2 cellular contexts compared by ENCODE assay signal in the genomic region with DNA sequence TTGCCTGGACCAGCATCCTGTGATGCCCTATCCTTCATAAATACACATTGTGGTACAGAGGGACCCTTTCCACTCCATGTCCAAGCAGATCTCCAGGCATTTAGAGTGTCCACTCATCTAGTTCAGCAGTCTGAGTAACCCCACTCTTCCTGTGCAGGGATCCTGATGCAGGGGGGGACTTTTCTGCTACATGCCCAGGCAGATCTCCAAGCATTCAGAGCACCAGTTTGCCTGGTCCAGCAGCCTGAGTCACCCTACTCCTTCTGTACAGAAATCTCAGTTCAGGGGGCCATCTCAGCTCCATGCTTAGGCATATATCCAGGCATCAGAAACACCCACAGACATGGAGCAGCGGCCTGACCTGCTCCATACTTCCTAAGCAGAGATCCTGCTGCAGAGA.
TF ChIP-seq lines count a peak whose summit lies in the region.

No MANE protein-coding gene starts in this region.

TF ChIP-seq in GM12878, 131 proteins besides CTCF, POLR2A, EP300 and RAD21:
- TF ChIP-seq DPF2 (IDR thresholded peaks at IDR 0.05) (no peak), KLF5 (IDR thresholded peaks at IDR 0.05; ENCODE audit: partially characterized antibody) (no peak), LARP7 (IDR thresholded peaks at IDR 0.05) (no peak), PAX5 (IDR thresholded peaks at IDR 0.05; ENCODE audit: borderline replicate concordance, low read depth, low read length) (no peak), TCF3 (IDR thresholded peaks at IDR 0.05; ENCODE audit: borderline replicate concordance, insufficient read depth, low read depth, low read length) (no peak), RELA (IDR thresholded peaks at IDR 0.05; ENCODE audit: borderline replicate concordance, partially characterized antibody) (no peak), ZNF24 (IDR thresholded peaks at IDR 0.05) (no peak), ATF7 (IDR thresholded peaks at IDR 0.05; ENCODE audit: low read depth) (no peak), CREM (IDR thresholded peaks at IDR 0.05; ENCODE audit: low read depth) (no peak), MTA2 (IDR thresholded peaks at IDR 0.05; ENCODE audit: low read depth) (no peak), ZNF274 (IDR thresholded peaks at IDR 0.05; ENCODE audit: insufficient read depth, insufficient read length) (no peak), SIN3A (IDR thresholded peaks at IDR 0.05; ENCODE audit: low read depth, low read length) (no peak), CBFB (IDR thresholded peaks at IDR 0.05; ENCODE audit: low read depth) (no peak), MYC (IDR thresholded peaks at IDR 0.05; ENCODE audit: insufficient read depth, insufficient read length, insufficient replicate concordance, low read length, severe bottlenecking) (no peak), NFXL1 (IDR thresholded peaks at IDR 0.05; ENCODE audit: borderline replicate concordance) (no peak)
- TF ChIP-seq, protein P1, sequence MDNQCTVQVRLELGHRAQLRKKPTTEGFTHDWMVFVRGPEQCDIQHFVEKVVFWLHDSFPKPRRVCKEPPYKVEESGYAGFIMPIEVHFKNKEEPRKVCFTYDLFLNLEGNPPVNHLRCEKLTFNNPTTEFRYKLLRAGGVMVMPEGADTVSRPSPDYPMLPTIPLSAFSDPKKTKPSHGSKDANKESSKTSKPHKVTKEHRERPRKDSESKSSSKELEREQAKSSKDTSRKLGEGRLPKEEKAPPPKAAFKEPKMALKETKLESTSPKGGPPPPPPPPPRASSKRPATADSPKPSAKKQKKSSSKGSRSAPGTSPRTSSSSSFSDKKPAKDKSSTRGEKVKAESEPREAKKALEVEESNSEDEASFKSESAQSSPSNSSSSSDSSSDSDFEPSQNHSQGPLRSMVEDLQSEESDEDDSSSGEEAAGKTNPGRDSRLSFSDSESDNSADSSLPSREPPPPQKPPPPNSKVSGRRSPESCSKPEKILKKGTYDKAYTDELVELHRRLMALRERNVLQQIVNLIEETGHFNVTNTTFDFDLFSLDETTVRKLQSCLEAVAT (IDR thresholded peaks at IDR 0.05), result no peak
- TF ChIP-seq, protein P2, sequence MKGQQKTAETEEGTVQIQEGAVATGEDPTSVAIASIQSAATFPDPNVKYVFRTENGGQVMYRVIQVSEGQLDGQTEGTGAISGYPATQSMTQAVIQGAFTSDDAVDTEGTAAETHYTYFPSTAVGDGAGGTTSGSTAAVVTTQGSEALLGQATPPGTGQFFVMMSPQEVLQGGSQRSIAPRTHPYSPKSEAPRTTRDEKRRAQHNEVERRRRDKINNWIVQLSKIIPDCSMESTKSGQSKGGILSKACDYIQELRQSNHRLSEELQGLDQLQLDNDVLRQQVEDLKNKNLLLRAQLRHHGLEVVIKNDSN (IDR thresholded peaks at IDR 0.05; ENCODE audit: borderline replicate concordance, extremely low read length, insufficient read depth, low read depth, low read length), result no peak

TF ChIP-seq in GM23338, 12 proteins besides CTCF, POLR2A, EP300 and RAD21:
- no peak for TF ChIP-seq EZH2phosphoT487 (IDR thresholded peaks at IDR 0.05; ENCODE audit: unreplicated experiment)
- TF ChIP-seq POLR2AphosphoS5 (IDR thresholded peaks at IDR 0.05; ENCODE audit: low read depth), result no peak
- no peak for TF ChIP-seq JUNB (IDR thresholded peaks at IDR 0.05; ENCODE audit: unreplicated experiment)
- TF ChIP-seq ZNF331 (CRISPR knock-in tag; IDR thresholded peaks at IDR 0.05; ENCODE audit: low read depth), result no peak
- TF ChIP-seq, protein P3, sequence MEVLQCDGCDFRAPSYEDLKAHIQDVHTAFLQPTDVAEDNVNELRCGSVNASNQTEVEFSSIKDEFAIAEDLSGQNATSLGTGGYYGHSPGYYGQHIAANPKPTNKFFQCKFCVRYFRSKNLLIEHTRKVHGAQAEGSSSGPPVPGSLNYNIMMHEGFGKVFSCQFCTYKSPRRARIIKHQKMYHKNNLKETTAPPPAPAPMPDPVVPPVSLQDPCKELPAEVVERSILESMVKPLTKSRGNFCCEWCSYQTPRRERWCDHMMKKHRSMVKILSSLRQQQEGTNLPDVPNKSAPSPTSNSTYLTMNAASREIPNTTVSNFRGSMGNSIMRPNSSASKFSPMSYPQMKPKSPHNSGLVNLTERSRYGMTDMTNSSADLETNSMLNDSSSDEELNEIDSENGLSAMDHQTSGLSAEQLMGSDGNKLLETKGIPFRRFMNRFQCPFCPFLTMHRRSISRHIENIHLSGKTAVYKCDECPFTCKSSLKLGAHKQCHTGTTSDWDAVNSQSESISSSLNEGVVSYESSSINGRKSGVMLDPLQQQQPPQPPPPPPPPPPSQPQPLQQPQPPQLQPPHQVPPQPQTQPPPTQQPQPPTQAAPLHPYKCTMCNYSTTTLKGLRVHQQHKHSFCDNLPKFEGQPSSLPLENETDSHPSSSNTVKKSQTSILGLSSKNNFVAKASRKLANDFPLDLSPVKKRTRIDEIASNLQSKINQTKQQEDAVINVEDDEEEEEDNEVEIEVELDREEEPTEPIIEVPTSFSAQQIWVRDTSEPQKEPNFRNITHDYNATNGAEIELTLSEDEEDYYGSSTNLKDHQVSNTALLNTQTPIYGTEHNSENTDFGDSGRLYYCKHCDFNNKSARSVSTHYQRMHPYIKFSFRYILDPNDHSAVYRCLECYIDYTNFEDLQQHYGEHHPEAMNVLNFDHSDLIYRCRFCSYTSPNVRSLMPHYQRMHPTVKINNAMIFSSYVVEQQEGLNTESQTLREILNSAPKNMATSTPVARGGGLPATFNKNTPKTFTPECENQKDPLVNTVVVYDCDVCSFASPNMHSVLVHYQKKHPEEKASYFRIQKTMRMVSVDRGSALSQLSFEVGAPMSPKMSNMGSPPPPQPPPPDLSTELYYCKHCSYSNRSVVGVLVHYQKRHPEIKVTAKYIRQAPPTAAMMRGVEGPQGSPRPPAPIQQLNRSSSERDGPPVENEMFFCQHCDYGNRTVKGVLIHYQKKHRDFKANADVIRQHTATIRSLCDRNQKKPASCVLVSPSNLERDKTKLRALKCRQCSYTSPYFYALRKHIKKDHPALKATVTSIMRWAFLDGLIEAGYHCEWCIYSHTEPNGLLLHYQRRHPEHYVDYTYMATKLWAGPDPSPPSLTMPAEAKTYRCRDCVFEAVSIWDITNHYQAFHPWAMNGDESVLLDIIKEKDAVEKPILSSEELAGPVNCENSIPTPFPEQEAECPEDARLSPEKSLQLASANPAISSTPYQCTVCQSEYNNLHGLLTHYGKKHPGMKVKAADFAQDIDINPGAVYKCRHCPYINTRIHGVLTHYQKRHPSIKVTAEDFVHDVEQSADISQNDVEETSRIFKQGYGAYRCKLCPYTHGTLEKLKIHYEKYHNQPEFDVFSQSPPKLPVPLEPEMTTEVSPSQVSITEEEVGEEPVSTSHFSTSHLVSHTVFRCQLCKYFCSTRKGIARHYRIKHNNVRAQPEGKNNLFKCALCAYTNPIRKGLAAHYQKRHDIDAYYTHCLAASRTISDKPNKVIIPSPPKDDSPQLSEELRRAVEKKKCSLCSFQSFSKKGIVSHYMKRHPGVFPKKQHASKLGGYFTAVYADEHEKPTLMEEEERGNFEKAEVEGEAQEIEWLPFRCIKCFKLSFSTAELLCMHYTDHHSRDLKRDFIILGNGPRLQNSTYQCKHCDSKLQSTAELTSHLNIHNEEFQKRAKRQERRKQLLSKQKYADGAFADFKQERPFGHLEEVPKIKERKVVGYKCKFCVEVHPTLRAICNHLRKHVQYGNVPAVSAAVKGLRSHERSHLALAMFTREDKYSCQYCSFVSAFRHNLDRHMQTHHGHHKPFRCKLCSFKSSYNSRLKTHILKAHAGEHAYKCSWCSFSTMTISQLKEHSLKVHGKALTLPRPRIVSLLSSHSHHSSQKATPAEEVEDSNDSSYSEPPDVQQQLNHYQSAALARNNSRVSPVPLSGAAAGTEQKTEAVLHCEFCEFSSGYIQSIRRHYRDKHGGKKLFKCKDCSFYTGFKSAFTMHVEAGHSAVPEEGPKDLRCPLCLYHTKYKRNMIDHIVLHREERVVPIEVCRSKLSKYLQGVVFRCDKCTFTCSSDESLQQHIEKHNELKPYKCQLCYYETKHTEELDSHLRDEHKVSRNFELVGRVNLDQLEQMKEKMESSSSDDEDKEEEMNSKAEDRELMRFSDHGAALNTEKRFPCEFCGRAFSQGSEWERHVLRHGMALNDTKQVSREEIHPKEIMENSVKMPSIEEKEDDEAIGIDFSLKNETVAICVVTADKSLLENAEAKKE (CRISPR knock-in tag; IDR thresholded peaks at IDR 0.05), result no peak
- no peak for TF ChIP-seq STAT1 (IDR thresholded peaks at IDR 0.05; ENCODE audit: unreplicated experiment)
- TF ChIP-seq, protein P4, sequence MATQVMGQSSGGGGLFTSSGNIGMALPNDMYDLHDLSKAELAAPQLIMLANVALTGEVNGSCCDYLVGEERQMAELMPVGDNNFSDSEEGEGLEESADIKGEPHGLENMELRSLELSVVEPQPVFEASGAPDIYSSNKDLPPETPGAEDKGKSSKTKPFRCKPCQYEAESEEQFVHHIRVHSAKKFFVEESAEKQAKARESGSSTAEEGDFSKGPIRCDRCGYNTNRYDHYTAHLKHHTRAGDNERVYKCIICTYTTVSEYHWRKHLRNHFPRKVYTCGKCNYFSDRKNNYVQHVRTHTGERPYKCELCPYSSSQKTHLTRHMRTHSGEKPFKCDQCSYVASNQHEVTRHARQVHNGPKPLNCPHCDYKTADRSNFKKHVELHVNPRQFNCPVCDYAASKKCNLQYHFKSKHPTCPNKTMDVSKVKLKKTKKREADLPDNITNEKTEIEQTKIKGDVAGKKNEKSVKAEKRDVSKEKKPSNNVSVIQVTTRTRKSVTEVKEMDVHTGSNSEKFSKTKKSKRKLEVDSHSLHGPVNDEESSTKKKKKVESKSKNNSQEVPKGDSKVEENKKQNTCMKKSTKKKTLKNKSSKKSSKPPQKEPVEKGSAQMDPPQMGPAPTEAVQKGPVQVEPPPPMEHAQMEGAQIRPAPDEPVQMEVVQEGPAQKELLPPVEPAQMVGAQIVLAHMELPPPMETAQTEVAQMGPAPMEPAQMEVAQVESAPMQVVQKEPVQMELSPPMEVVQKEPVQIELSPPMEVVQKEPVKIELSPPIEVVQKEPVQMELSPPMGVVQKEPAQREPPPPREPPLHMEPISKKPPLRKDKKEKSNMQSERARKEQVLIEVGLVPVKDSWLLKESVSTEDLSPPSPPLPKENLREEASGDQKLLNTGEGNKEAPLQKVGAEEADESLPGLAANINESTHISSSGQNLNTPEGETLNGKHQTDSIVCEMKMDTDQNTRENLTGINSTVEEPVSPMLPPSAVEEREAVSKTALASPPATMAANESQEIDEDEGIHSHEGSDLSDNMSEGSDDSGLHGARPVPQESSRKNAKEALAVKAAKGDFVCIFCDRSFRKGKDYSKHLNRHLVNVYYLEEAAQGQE (IDR thresholded peaks at IDR 0.05; ENCODE audit: unreplicated experiment), result no peak
- no peak for TF ChIP-seq EZH2 (IDR thresholded peaks at IDR 0.05; ENCODE audit: low read depth, unreplicated experiment)
- TF ChIP-seq, protein P5, sequence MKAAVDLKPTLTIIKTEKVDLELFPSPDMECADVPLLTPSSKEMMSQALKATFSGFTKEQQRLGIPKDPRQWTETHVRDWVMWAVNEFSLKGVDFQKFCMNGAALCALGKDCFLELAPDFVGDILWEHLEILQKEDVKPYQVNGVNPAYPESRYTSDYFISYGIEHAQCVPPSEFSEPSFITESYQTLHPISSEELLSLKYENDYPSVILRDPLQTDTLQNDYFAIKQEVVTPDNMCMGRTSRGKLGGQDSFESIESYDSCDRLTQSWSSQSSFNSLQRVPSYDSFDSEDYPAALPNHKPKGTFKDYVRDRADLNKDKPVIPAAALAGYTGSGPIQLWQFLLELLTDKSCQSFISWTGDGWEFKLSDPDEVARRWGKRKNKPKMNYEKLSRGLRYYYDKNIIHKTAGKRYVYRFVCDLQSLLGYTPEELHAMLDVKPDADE (IDR thresholded peaks at IDR 0.05), result no peak
- no peak for TF ChIP-seq NANOG (IDR thresholded peaks at IDR 0.05; ENCODE audit: borderline replicate concordance)
- no peak for TF ChIP-seq ZNF114 (CRISPR knock-in tag; IDR thresholded peaks at IDR 0.05)
- TF ChIP-seq CREB1 (CRISPR knock-in tag; IDR thresholded peaks at IDR 0.05; ENCODE audit: low read depth), result no peak
